13 cellular contexts compared by ENCODE assay signal in genomic region chr7:122556873-122557542, GRCh38.
A peak's percentile ranks its signal among the peaks of the same experiment; 100 is the strongest.
DNase-seq lines count a peak whose midpoint lies in the region; TF ChIP-seq lines count a peak whose summit lies in the region.
"Had no signal": no experiment of that assay in that cellular context is flagged by ENCODE, and none has a peak within 500 bp of the region (broad histone marks: within the 10 kb centered on the region; RNA-seq: fewer than 3 reads in every experiment).

No MANE protein-coding gene starts in this region.

- no peaks in the 10 kb centered on the region for H3K4me1 ChIP-seq in testis
- H3K4me1 ChIP-seq: A549 had no signal

- H3K4me3 ChIP-seq in testis: no peak overlapping the region
- H3K4me3 ChIP-seq: A549, HAP-1 had no signal

- TF ChIP-seq POLR2A in testis (IDR thresholded peaks at IDR 0.05): no peak

- in situ Hi-C loops in G401 (cut with HindIII; ENCODE audit: low sequenced_read_pairs): no loop called here

- no peak overlapping the region for H3K27ac ChIP-seq in testis
- H3K27ac ChIP-seq: A549 had no signal

- WGBS in testis, 2 donors: 73 to 78% methylated on average over 7 of the region's 7 CpGs

- DNase-seq in G401 (ENCODE audit: low spot score) (peak; percentile 73), NCI-H146 treated with DMSO at 0.1 percent for 48 hours (lab: John Stamatoyannopoulos, UW; ENCODE audit: unreplicated experiment) (peak; percentile 35), cerebellar cortex (ENCODE audit: low spot score) (peak; percentile 67), retina (peak; percentile 29), testis (no peak), COLO829 (ENCODE audit: low spot score) (no peak)
- DNase-seq in central memory CD4-positive, alpha-beta T cell: no peak
- DNase-seq: Calu3; CD8-positive, alpha-beta T cell; DMS79; IMR-90 had no signal

- TF ChIP-seq CTCF in testis (IDR thresholded peaks at IDR 0.05): no peak

- no peaks in the 10 kb centered on the region for H3K27me3 ChIP-seq in testis

- H3K36me3 ChIP-seq in testis (ENCODE audit: low read depth, missing control alignments): no peaks in the 10 kb centered on the region
- H3K36me3 ChIP-seq: HAP-1 had no signal

- no peaks in the 10 kb centered on the region for H3K9me3 ChIP-seq in testis
- H3K9me3 ChIP-seq: A549, HAP-1 had no signal

- intact Hi-C loops in testis (cut with DNase I; ENCODE audit: low total_unique reads): no loop called here

Comparison
In these comparisons a context has a peak if more than half of its experiments do, and no peak if none do; other contexts are left out.
1. DNase-seq: peak in G401 (single experiment), NCI-H146 treated with DMSO at 0.1 percent for 48 hours (single experiment), cerebellar cortex (single experiment) and retina (single experiment); none in central memory CD4-positive, alpha-beta T cell (single experiment), testis (single experiment) and COLO829 (single experiment).